In genomic region chr1:234958702-234959649, GRCh38 we compare ENCODE assay signal across 10 cellular contexts.
DNase-seq lines count a peak whose midpoint lies in the region; ATAC-seq and TF ChIP-seq lines count a peak whose summit lies in the region.
"Had no signal": no experiment of that assay in that cellular context is flagged by ENCODE, and none has a peak within 500 bp of the region (broad histone marks: within the 10 kb centered on the region; RNA-seq: fewer than 3 reads in every experiment).

No MANE protein-coding gene starts in this region.

- no peaks in the 10 kb centered on the region for H3K9me3 ChIP-seq in HUES64 (ENCODE audit: insufficient read depth, low read depth, low read length)
- no peaks in the 10 kb centered on the region for H3K9me3 ChIP-seq in body of pancreas
- H3K9me3 ChIP-seq in MG63: no peaks in the 10 kb centered on the region

- H3K4me1 ChIP-seq in HUES64 (ENCODE audit: insufficient read depth, low read length): peaks cover 53% of the 10 kb centered on the region
- H3K4me1 ChIP-seq in body of pancreas: peaks cover 95% of the 10 kb centered on the region

- H3K4me3 Mint-ChIP-seq in nephron: peak overlapping the region in 2 of 3 experiments; percentile 14 to 26

- DNase-seq in body of pancreas (no peak), MG63 (no peak), COLO668 (lab: John Stamatoyannopoulos, UW; ENCODE audit: unreplicated experiment) (no peak), NCI-H1930 (lab: John Stamatoyannopoulos, UW) (no peak)
- DNase-seq: DMS153; stimulated activated naive CD4-positive, alpha-beta T cell had no signal

- H3K36me3 ChIP-seq in HUES64 (ENCODE audit: insufficient read depth, low read length): no peaks in the 10 kb centered on the region
- H3K36me3 ChIP-seq in body of pancreas (replicated peaks in 1 of 2; ENCODE audit: insufficient read depth in 1 of 2, low read depth in 2 of 2): no peaks in the 10 kb centered on the region
- no peaks in the 10 kb centered on the region for H3K36me3 ChIP-seq in MG63

- H3K9me3 Mint-ChIP-seq in nephron: no peaks in the 10 kb centered on the region

- H3K27ac ChIP-seq in 22Rv1: peak overlapping the region; percentile 86
- H3K27ac ChIP-seq in HUES64 (ENCODE audit: low read depth, low read length): peak overlapping the region; percentile 91; the same call in 1 of the 2 replicates
- peak overlapping the region; percentile 90 to 96 (median 94) for H3K27ac ChIP-seq in body of pancreas

- H3K27me3 ChIP-seq in HUES64 (ENCODE audit: insufficient read depth, low read length) (no peaks in the 10 kb centered on the region), body of pancreas (no peaks in the 10 kb centered on the region), MG63 (no peaks in the 10 kb centered on the region)

- no peaks in the 10 kb centered on the region for H3K36me3 Mint-ChIP-seq in nephron (ENCODE audit: low read depth)

- H3K27ac Mint-ChIP-seq in nephron: peak overlapping the region; percentile 93 to 96 (median 95)

- no peak for TF ChIP-seq POLR2A in body of pancreas (IDR thresholded peaks at IDR 0.05)

- no peak for TF ChIP-seq CTCF in 22Rv1 (IDR thresholded peaks at IDR 0.05)
- TF ChIP-seq CTCF in body of pancreas (IDR thresholded peaks at IDR 0.05): no peak
- no peak for TF ChIP-seq CTCF in nephron (IDR thresholded peaks at IDR 0.05; ENCODE audit: unreplicated experiment in 3 of 3)

- H3K4me3 ChIP-seq in HUES64 (ENCODE audit: low read length): no peak overlapping the region
- no peak overlapping the region for H3K4me3 ChIP-seq in body of pancreas
- no peak overlapping the region for H3K4me3 ChIP-seq in MG63

- no peak overlapping the region for H3K9ac ChIP-seq in HUES64 (ENCODE audit: low read depth, low read length)

- H3K4me1 Mint-ChIP-seq in nephron: peaks cover 83% of the 10 kb centered on the region

- ATAC-seq in body of pancreas (no peak), HG02588 (IDR thresholded peaks at IDR 0.05; ENCODE audit: unreplicated experiment) (no peak)

- intact Hi-C loops in body of pancreas (cut with DNase I): no loop called here

- 90% methylated on average over 19 of the region's 21 CpGs for WGBS in HUES64
- 75 to 82% methylated on average over 20 to 21 of the region's 21 CpGs for WGBS in body of pancreas, 2 donors

- no peaks in the 10 kb centered on the region for H3K27me3 Mint-ChIP-seq in nephron (ENCODE audit: low read depth)
